In genomic region chr18:41530959-41531358, GRCh38 we compare ENCODE assay signal across 28 cellular contexts.
DNase-seq lines count a peak whose midpoint lies in the region; ATAC-seq, FAIRE-seq and TF ChIP-seq lines count a peak whose summit lies in the region.
"Had no signal": no experiment of that assay in that cellular context is flagged by ENCODE, and none has a peak within 500 bp of the region (broad histone marks: within the 10 kb centered on the region; RNA-seq: fewer than 3 reads in every experiment).

No MANE protein-coding gene starts in this region.

- CTCF ChIA-PET in T-cell (lab: Charles Lee): no interaction called here

- ATAC-seq in sciatic nerve (peak; percentile 91), GM18519 (IDR thresholded peaks at IDR 0.05; ENCODE audit: low FRiP score, unreplicated experiment) (no peak), T-cell (replicated peaks in 1 of 4) (no peak)
- ATAC-seq: A549; CD8-positive, alpha-beta T cell had no signal

- FAIRE-seq in D721Med (lab: Jason Lieb, UNC): peak; percentile 55
- FAIRE-seq: A204.1, A549 had no signal

- TF ChIP-seq CTCF in D721Med (IDR thresholded peaks at IDR 0.05; ENCODE audit: insufficient read depth, missing control alignments): no peak

- H3K27ac Mint-ChIP-seq in T-cell: no peak overlapping the region
- H3K27ac Mint-ChIP-seq: B cell; CD14-positive monocyte; CD4-positive, alpha-beta memory T cell; CD4-positive, alpha-beta T cell; CD4-positive, CD25-positive, alpha-beta regulatory T cell; CD8-positive, alpha-beta memory T cell; CD8-positive, alpha-beta T cell had no signal

- intact Hi-C loops in sciatic nerve (cut with DNase I): no loop called here

- H3K4me3 Mint-ChIP-seq in T-cell: no peak overlapping the region
- H3K4me3 Mint-ChIP-seq: B cell; CD14-positive monocyte; CD4-positive, alpha-beta memory T cell; CD4-positive, alpha-beta T cell; CD4-positive, CD25-positive, alpha-beta regulatory T cell; CD8-positive, alpha-beta memory T cell; CD8-positive, alpha-beta T cell had no signal

- no peak for DNase-seq in D721Med (ENCODE audit: insufficient read length, low spot score)
- no peak for DNase-seq in sciatic nerve (ENCODE audit: low spot score)
- no peak for DNase-seq in T-cell
- DNase-seq: 8988T; ACHN; AML-193; BE2C; C1 segment of cervical spinal cord; Caco-2; Calu3; CD4-positive, alpha-beta memory T cell; CD4-positive, alpha-beta T cell; CD4-positive, CD25-positive, alpha-beta regulatory T cell; CD8-positive, alpha-beta memory T cell; CD8-positive, alpha-beta T cell; COR-L47; DMS 273 treated with DMSO at 0.1 percent for 48 hours; DMS153; DMS53; DMS79; DMS79 treated with DMSO at 0.1 percent for 48 hours; DND-41; EL had no signal

- peaks cover 4 to 19% (median 15%) of the 10 kb centered on the region in 3 donors for H3K9me3 Mint-ChIP-seq in T-cell

- H3K36me3 Mint-ChIP-seq in T-cell: no peaks in the 10 kb centered on the region
- H3K36me3 Mint-ChIP-seq: CD14-positive monocyte; CD4-positive, alpha-beta memory T cell; CD4-positive, CD25-positive, alpha-beta regulatory T cell; CD8-positive, alpha-beta memory T cell; CD8-positive, alpha-beta T cell had no signal

- POLR2A ChIA-PET in T-cell (lab: Charles Lee): no interaction called here

- no peaks in the 10 kb centered on the region for H3K4me1 Mint-ChIP-seq in T-cell
- H3K4me1 Mint-ChIP-seq: B cell; CD14-positive monocyte; CD4-positive, alpha-beta memory T cell; CD4-positive, CD25-positive, alpha-beta regulatory T cell; CD8-positive, alpha-beta memory T cell had no signal

- H3K27me3 Mint-ChIP-seq in T-cell: no peaks in the 10 kb centered on the region
- H3K27me3 Mint-ChIP-seq: B cell; CD4-positive, alpha-beta memory T cell; CD4-positive, alpha-beta T cell; CD4-positive, CD25-positive, alpha-beta regulatory T cell had no signal
